Comparison of ENCODE assay signal across 1 cellular context in genomic region chrX:20300822-20301221, GRCh38.
TF ChIP-seq lines count a peak whose summit lies in the region.

No MANE protein-coding gene starts in this region.

TF ChIP-seq in GM23338, 12 proteins besides CTCF, POLR2A, EP300 and RAD21 (continued from another document):
- TF ChIP-seq ZNF462 (CRISPR knock-in tag; IDR thresholded peaks at IDR 0.05) (no peak), EZH2 (IDR thresholded peaks at IDR 0.05; ENCODE audit: low read depth, unreplicated experiment) (no peak), ETS1 (IDR thresholded peaks at IDR 0.05) (no peak), EZH2phosphoT487 (IDR thresholded peaks at IDR 0.05; ENCODE audit: unreplicated experiment) (no peak), ZNF331 (CRISPR knock-in tag; IDR thresholded peaks at IDR 0.05; ENCODE audit: low read depth) (no peak), CREB1 (CRISPR knock-in tag; IDR thresholded peaks at IDR 0.05; ENCODE audit: low read depth) (no peak), NANOG (IDR thresholded peaks at IDR 0.05; ENCODE audit: borderline replicate concordance) (no peak), REST (IDR thresholded peaks at IDR 0.05; ENCODE audit: unreplicated experiment) (no peak), POLR2AphosphoS5 (IDR thresholded peaks at IDR 0.05; ENCODE audit: low read depth) (no peak), JUNB (IDR thresholded peaks at IDR 0.05; ENCODE audit: unreplicated experiment) (no peak)
TF ChIP-seq in GM23338: peak in this region for 0.
